Comparison of ENCODE assay signal across 10 cellular contexts in the genomic region with DNA sequence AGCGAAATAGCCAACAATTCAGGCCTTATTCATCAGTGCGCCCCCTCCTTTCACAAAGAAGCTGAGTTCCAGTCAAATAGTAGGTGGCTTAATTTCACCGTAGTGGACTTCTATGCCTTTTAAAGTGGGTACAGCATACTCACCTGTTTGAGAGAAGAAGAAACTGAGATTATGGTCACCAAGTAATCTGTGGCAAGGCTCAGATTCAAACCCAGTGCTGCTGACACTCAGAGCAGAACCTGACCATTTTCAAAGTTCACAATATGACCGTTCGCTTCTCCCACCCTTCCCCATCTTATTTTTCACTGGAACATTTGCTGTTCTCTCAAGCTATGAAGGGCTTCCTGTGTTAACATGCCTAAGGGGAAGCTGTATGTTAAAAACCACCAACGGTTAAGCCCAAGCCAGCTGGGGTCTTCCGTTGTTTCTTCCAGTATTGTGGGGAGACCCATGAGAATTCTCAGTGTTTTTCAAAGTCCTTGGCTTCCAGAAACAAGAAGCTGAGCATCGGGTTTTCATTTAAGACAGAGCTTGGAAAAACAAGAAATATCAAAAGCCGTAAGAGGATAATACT. TPM values are rescaled to one million over a fixed set of nuclear protein-coding genes. Genes with fewer than 3 reads are reported as not detected.
DNase-seq lines count a peak whose midpoint lies in the region; ATAC-seq and TF ChIP-seq lines count a peak whose summit lies in the region.
"Had no signal": no experiment of that assay in that cellular context is flagged by ENCODE, and none has a peak within 500 bp of the region (broad histone marks: within the 10 kb centered on the region; RNA-seq: fewer than 3 reads in every experiment).

No MANE protein-coding gene starts in this region.

- peak overlapping the region; percentile 96 for H3K27ac ChIP-seq in BLaER1
- H3K27ac ChIP-seq in sigmoid colon: peak overlapping the region in 1 of 4 donors; percentile 14
- H3K27ac ChIP-seq: thyroid gland had no signal

- H3K9ac ChIP-seq in BLaER1: peak overlapping the region; percentile 98

- peaks cover 17% of the 10 kb centered on the region for H3K36me3 Mint-ChIP-seq in activated CD8-positive, alpha-beta T cell treated with anti-CD3 and anti-CD28 coated beads, Interleukin-2, amount 10 ng/mL, durations not matched to agents 7 days and 5 days (ENCODE audit: low read depth)
- peaks cover 2% of the 10 kb centered on the region for H3K36me3 Mint-ChIP-seq in Caco-2 (ENCODE audit: insufficient read depth, unreplicated experiment)

- no peak for TF ChIP-seq CTCF in sigmoid colon (IDR thresholded peaks at IDR 0.05)
- TF ChIP-seq CTCF in Caco-2 (IDR thresholded peaks at IDR 0.05; ENCODE audit: insufficient read depth in 1 of 2, low read depth in 1 of 2, low read length in 1 of 2, severe bottlenecking in 1 of 2, unreplicated experiment in 1 of 2): no peak

- no TSS peak for BruUV-seq in Caco-2 (replicated peaks; lab: Mats Ljungman, UMichigan)

- H3K9me3 ChIP-seq in BLaER1 (peaks cover 4% of the 10 kb centered on the region; the same call in 1 of the 2 replicates), sigmoid colon (no peaks in the 10 kb centered on the region), Caco-2 (no peaks in the 10 kb centered on the region)
- H3K9me3 ChIP-seq: right lobe of liver, thyroid gland had no signal

- CTCF ChIA-PET in activated CD8-positive, alpha-beta T cell treated with anti-CD3 and anti-CD28 coated beads, Interleukin-2, amount 10 ng/mL, durations not matched to agents 7 days and 5 days (lab: Charles Lee): interaction anchor here (0.8 to 5.4 kb wide), 15 partner anchors 14 to 145 kb away, joined by 3 to 44 read pairs (median 4); partner anchors contain the start of gene NFKBIA
- CTCF ChIA-PET in Caco-2 (lab: Charles Lee): no interaction called here

- intact Hi-C loops in sigmoid colon (cut with DNase I) (loop anchor here (10.0 kb wide), 1 partner anchor 71 kb away; no protein-coding TSS in a partner anchor), Caco-2 (cut with micrococcal nuclease; ENCODE audit: unreplicated experiment) (no loop called here)

- TF ChIP-seq POLR2A in sigmoid colon (IDR thresholded peaks at IDR 0.05): no peak

- peak overlapping the region; percentile 79 for H3K4me2 ChIP-seq in BLaER1

- H3K36me3 ChIP-seq in BLaER1 (peaks cover 11% of the 10 kb centered on the region; the same call in 1 of the 2 replicates), sigmoid colon (no peaks in the 10 kb centered on the region), Caco-2 (ENCODE audit: control insufficient read depth, insufficient read depth, low read length) (no peaks in the 10 kb centered on the region)
- H3K36me3 ChIP-seq: right lobe of liver, thyroid gland had no signal

- H3K9me3 Mint-ChIP-seq in activated CD8-positive, alpha-beta T cell treated with anti-CD3 and anti-CD28 coated beads, Interleukin-2, amount 10 ng/mL, durations not matched to agents 7 days and 5 days (ENCODE audit: insufficient read depth): no peaks in the 10 kb centered on the region
- H3K9me3 Mint-ChIP-seq in Caco-2 (ENCODE audit: unreplicated experiment): no peaks in the 10 kb centered on the region

- POLR2A ChIA-PET in activated CD8-positive, alpha-beta T cell treated with anti-CD3 and anti-CD28 coated beads, Interleukin-2, amount 10 ng/mL, durations not matched to agents 7 days and 5 days (lab: Charles Lee): interaction anchor here (0.7 to 4.1 kb wide), 10 partner anchors 9 to 413 kb away, joined by 3 to 101 read pairs (median 4); partner anchors contain the start of genes NFKBIA and PPP2R3C
- POLR2A ChIA-PET in Caco-2 (lab: Charles Lee): no interaction called here

- TF ChIP-seq EP300 in sigmoid colon (IDR thresholded peaks at IDR 0.05): no peak

- peak; percentile 25 for DNase-seq in activated CD8-positive, alpha-beta T cell treated with anti-CD3 and anti-CD28 coated beads, Interleukin-2, amount 10 ng/mL, durations not matched to agents 7 days and 5 days
- DNase-seq in sigmoid colon: no peak
- DNase-seq in Caco-2: no peak
- no peak for DNase-seq in KG1 (lab: John Stamatoyannopoulos, UW)
- no peak for DNase-seq in C1 segment of cervical spinal cord (lab: John Stamatoyannopoulos, UW)
- DNase-seq: right lobe of liver, thyroid gland had no signal

- H3K4me1 Mint-ChIP-seq in activated CD8-positive, alpha-beta T cell treated with anti-CD3 and anti-CD28 coated beads, Interleukin-2, amount 10 ng/mL, durations not matched to agents 7 days and 5 days (ENCODE audit: low read depth): peaks cover 53% of the 10 kb centered on the region
- H3K4me1 Mint-ChIP-seq in Caco-2 (ENCODE audit: low read depth, unreplicated experiment): no peaks in the 10 kb centered on the region

- peak overlapping the region; percentile 85 for H3K27ac Mint-ChIP-seq in activated CD8-positive, alpha-beta T cell treated with anti-CD3 and anti-CD28 coated beads, Interleukin-2, amount 10 ng/mL, durations not matched to agents 7 days and 5 days
- no peak overlapping the region for H3K27ac Mint-ChIP-seq in Caco-2 (ENCODE audit: unreplicated experiment)

- ATAC-seq in GM19035 (IDR thresholded peaks at IDR 0.05; ENCODE audit: unreplicated experiment): peak; percentile 3
- ATAC-seq in HG03280 (IDR thresholded peaks at IDR 0.05; ENCODE audit: unreplicated experiment): peak; percentile 15
- ATAC-seq in activated CD8-positive, alpha-beta T cell treated with anti-CD3 and anti-CD28 coated beads, Interleukin-2, amount 10 ng/mL, durations not matched to agents 7 days and 5 days: peak; percentile 24

- H3K4me1 ChIP-seq in BLaER1 (peaks cover 85% of the 10 kb centered on the region), sigmoid colon (peaks cover 0 to 1% (median 0%) of the 10 kb centered on the region in 4 donors), Caco-2 (no peaks in the 10 kb centered on the region)
- H3K4me1 ChIP-seq: thyroid gland had no signal

- peak overlapping the region; percentile 68 for H3K4me3 Mint-ChIP-seq in activated CD8-positive, alpha-beta T cell treated with anti-CD3 and anti-CD28 coated beads, Interleukin-2, amount 10 ng/mL, durations not matched to agents 7 days and 5 days
- H3K4me3 Mint-ChIP-seq in Caco-2 (ENCODE audit: unreplicated experiment): no peak overlapping the region

- H3K4me3 ChIP-seq in BLaER1 (peak overlapping the region; percentile 58), sigmoid colon (no peak overlapping the region), Caco-2 (ENCODE audit: low read depth, low read length) (no peak overlapping the region)
- H3K4me3 ChIP-seq: right lobe of liver, thyroid gland had no signal

- no peaks in the 10 kb centered on the region for H3K27me3 Mint-ChIP-seq in activated CD8-positive, alpha-beta T cell treated with anti-CD3 and anti-CD28 coated beads, Interleukin-2, amount 10 ng/mL, durations not matched to agents 7 days and 5 days (ENCODE audit: low read depth)
- no peaks in the 10 kb centered on the region for H3K27me3 Mint-ChIP-seq in Caco-2 (ENCODE audit: insufficient read depth, unreplicated experiment)

- 48 to 87% methylated on average over 9 of the region's 9 CpGs for WGBS in sigmoid colon, 2 donors

- H3K27me3 ChIP-seq in BLaER1 (no peaks in the 10 kb centered on the region), sigmoid colon (no peaks in the 10 kb centered on the region), Caco-2 (replicated peaks; ENCODE audit: control insufficient read depth, insufficient read depth, low read length) (no peaks in the 10 kb centered on the region)
- H3K27me3 ChIP-seq: right lobe of liver, thyroid gland had no signal

- no peaks in the 10 kb centered on the region for H4K20me1 ChIP-seq in BLaER1

RNA-seq across cellular contexts. Expression of gene PSMA6, which starts 6.1 kb away (rescaled TPM):
- 100 to 1,000 TPM; 266 to 269 TPM for total RNA-seq in activated CD8-positive, alpha-beta T cell treated with anti-CD3 and anti-CD28 coated beads, Interleukin-2, amount 10 ng/mL, durations not matched to agents 7 days and 5 days
- total RNA-seq in sigmoid colon (100 to 1,000 TPM; 104 to 203 (median 169) TPM), Caco-2 (2022) (246 and 247 TPM in 2 replicates)
- 100 to 1,000 TPM; 240 to 344 (median 257) TPM for polyA plus RNA-seq in sigmoid colon
